Comparison of ENCODE assay signal across 8 cellular contexts in the genomic region with DNA sequence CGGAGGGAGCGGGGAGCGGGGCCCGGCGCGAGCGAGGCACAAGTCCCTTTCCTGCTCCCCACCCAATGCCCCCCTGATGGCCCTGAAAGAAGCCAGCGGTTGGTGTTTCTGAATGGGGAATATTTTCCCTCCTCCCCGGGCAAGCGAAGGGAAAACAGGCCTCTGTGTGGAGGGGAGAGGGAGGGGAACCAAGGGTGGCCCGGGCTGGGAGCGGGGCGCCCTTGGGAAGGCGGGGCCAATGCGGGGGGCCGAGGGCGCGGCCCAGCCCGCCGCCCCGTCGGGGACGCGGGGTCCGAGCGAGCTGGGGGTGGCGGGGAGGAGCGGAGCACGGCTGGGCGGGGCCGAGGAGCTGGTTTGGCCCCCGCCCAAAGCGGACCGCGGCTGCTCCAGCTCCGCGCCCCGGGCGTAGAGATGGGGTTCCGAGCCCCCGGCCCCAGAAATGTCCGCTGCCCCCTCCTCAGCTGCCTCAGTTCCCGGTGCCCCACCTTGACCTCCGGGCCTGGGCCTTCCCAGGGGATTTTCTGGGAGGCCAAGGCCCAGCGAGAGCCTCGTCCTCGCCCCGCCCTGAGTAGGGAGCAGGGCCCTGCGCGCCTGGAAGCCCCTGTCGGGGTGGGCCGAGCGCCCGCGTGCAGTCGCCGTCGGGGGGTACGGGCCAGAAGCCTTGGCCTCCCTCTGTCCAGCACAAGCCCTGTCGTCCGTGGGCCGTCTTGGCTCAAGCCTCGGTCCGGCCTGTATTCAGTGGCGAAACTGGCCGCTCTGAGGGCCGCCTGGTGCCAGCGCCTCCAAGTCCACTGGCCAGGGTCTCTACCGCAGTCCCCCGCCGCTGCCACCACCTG. TPM values are rescaled to one million over a fixed set of nuclear protein-coding genes. Genes with fewer than 3 reads are reported as not detected.
DNase-seq lines count a peak whose midpoint lies in the region; ATAC-seq and TF ChIP-seq lines count a peak whose summit lies in the region.

No MANE protein-coding gene starts in this region.

- no peak for ATAC-seq in GM21786 (IDR thresholded peaks at IDR 0.05; ENCODE audit: unreplicated experiment)
- ATAC-seq in HG02973 (IDR thresholded peaks at IDR 0.05; ENCODE audit: unreplicated experiment): no peak
- ATAC-seq in HG03097 (IDR thresholded peaks at IDR 0.05; ENCODE audit: low FRiP score, unreplicated experiment): no peak

- H3K79me1 ChIP-seq in mesenchymal stem cell (replicated peaks; ENCODE audit: low read length, poor library complexity, severe bottlenecking): peaks cover 12% of the 10 kb centered on the region

- CTCF ChIA-PET in activated naive CD4-positive, alpha-beta T cell treated with anti-CD3 and anti-CD28 coated beads for 36 hours (lab: Charles Lee): interaction anchor here (0.6 to 3.7 kb wide), 4 partner anchors 9 to 96 kb away, joined by 3 to 25 read pairs (median 6); a partner anchor contains a TSS

- H3K36me3 ChIP-seq in colonic mucosa (no peaks in the 10 kb centered on the region), mesenchymal stem cell (ENCODE audit: control insufficient read depth in 1 of 2, insufficient read depth in 2 of 2, low read depth in 1 of 2, low read length in 2 of 2) (peaks cover 0 to 8% of the 10 kb centered on the region in 2 experiments), tibial artery (peaks cover 0 to 9% (median 0%) of the 10 kb centered on the region in 3 donors)

- no peak overlapping the region for H2BK5ac ChIP-seq in mesenchymal stem cell (ENCODE audit: low read depth, low read length, poor library complexity, severe bottlenecking)

- H2BK120ac ChIP-seq in mesenchymal stem cell (ENCODE audit: low read depth, low read length): peak overlapping the region; percentile 75

- peak overlapping the region in 1 of 2 experiments; percentile 70 for H3K18ac ChIP-seq in mesenchymal stem cell (ENCODE audit: low read depth in 1 of 2, low read length in 2 of 2)

- H3K9me3 ChIP-seq in colonic mucosa: no peaks in the 10 kb centered on the region
- no peaks in the 10 kb centered on the region for H3K9me3 ChIP-seq in mesenchymal stem cell (ENCODE audit: control insufficient read depth, low read length)
- H3K9me3 ChIP-seq in tibial artery: no peaks in the 10 kb centered on the region

- H3K27ac Mint-ChIP-seq in activated naive CD4-positive, alpha-beta T cell treated with anti-CD3 and anti-CD28 coated beads for 36 hours: peak overlapping the region; percentile 53

- H3K9me3 Mint-ChIP-seq in activated naive CD4-positive, alpha-beta T cell treated with anti-CD3 and anti-CD28 coated beads for 36 hours: no peaks in the 10 kb centered on the region

- peaks cover 33% of the 10 kb centered on the region for H3K4me1 Mint-ChIP-seq in activated naive CD4-positive, alpha-beta T cell treated with anti-CD3 and anti-CD28 coated beads for 36 hours (ENCODE audit: low read depth)

- H4K8ac ChIP-seq in mesenchymal stem cell (ENCODE audit: low read length): peak overlapping the region; percentile 58

- peak overlapping the region; percentile 66 for H2BK15ac ChIP-seq in mesenchymal stem cell (ENCODE audit: low read depth, poor library complexity, severe bottlenecking)

- H3K27me3 Mint-ChIP-seq in activated naive CD4-positive, alpha-beta T cell treated with anti-CD3 and anti-CD28 coated beads for 36 hours (ENCODE audit: low read depth): no peaks in the 10 kb centered on the region

- H2AFZ ChIP-seq in mesenchymal stem cell (ENCODE audit: low read depth, low read length): peak overlapping the region; percentile 68

- peak overlapping the region; percentile 65 for H3K4me3 Mint-ChIP-seq in activated naive CD4-positive, alpha-beta T cell treated with anti-CD3 and anti-CD28 coated beads for 36 hours

- H3K4me2 ChIP-seq in mesenchymal stem cell (ENCODE audit: low read length, poor library complexity, severe bottlenecking): peak overlapping the region; percentile 49

- H3K27me3 ChIP-seq in colonic mucosa (no peaks in the 10 kb centered on the region), mesenchymal stem cell (ENCODE audit: control insufficient read depth in 1 of 2, insufficient read depth in 1 of 2, low read length in 2 of 2) (no peaks in the 10 kb centered on the region), tibial artery (no peaks in the 10 kb centered on the region)

- no peak overlapping the region for H3K14ac ChIP-seq in mesenchymal stem cell (ENCODE audit: low read length in 2 of 2)

- peak overlapping the region; percentile 70 for H2AK5ac ChIP-seq in mesenchymal stem cell (ENCODE audit: low read length, severe bottlenecking)

- no peak for TF ChIP-seq CTCF in colonic mucosa (IDR thresholded peaks at IDR 0.05)
- TF ChIP-seq CTCF in tibial artery (IDR thresholded peaks at IDR 0.05): no peak

- peak overlapping the region; percentile 30 for H3K4me3 ChIP-seq in colonic mucosa
- H3K4me3 ChIP-seq in mesenchymal stem cell (ENCODE audit: insufficient read depth in 1 of 2, low read depth in 1 of 2, low read length in 2 of 2): peak overlapping the region in 1 of 2 experiments; percentile 70
- H3K4me3 ChIP-seq in tibial artery: peak overlapping the region; percentile 53 to 57

- intact Hi-C loops in activated naive CD4-positive, alpha-beta T cell treated with anti-CD3 and anti-CD28 coated beads for 36 hours (cut with micrococcal nuclease): no loop called here
- intact Hi-C loops in colonic mucosa (cut with DNase I) (no loop called here), tibial artery (cut with DNase I; ENCODE audit: low total_unique reads) (no loop called here)

- H3K9ac ChIP-seq in colonic mucosa (ENCODE audit: low read depth in 2 of 2, low read length in 2 of 2): peak overlapping the region; percentile 74 to 76
- H3K9ac ChIP-seq in mesenchymal stem cell (ENCODE audit: low read length): peak overlapping the region; percentile 92

- peak overlapping the region; percentile 79 to 88 for H3K4ac ChIP-seq in mesenchymal stem cell (ENCODE audit: low read depth in 1 of 2, low read length in 2 of 2)

- H3K4me1 ChIP-seq in colonic mucosa (peaks cover 8% of the 10 kb centered on the region), mesenchymal stem cell (ENCODE audit: control insufficient read depth, insufficient read depth, low read depth, low read length) (peaks cover 28% of the 10 kb centered on the region), tibial artery (peaks cover 0 to 41% (median 33%) of the 10 kb centered on the region in 4 donors)

- H4K91ac ChIP-seq in mesenchymal stem cell (ENCODE audit: low read length): peak overlapping the region; percentile 87

- H3K27ac ChIP-seq in colonic mucosa (peak overlapping the region; percentile 79), mesenchymal stem cell (ENCODE audit: low read length, poor library complexity, severe bottlenecking) (peak overlapping the region; percentile 56), tibial artery (peak overlapping the region; percentile 95 to 99)

- H2BK12ac ChIP-seq in mesenchymal stem cell (ENCODE audit: low read length in 2 of 2): peak overlapping the region; percentile 79 to 90

- DNase-seq in activated naive CD4-positive, alpha-beta T cell treated with anti-CD3 and anti-CD28 coated beads for 36 hours: no peak
- DNase-seq in activated naive CD4-positive, alpha-beta T cell treated with Interleukin-2 at 50 U/mL for 16 hours: no peak
- no peak for DNase-seq in colonic mucosa
- no peak for DNase-seq in mesenchymal stem cell
- DNase-seq in tibial artery: peak; percentile 39 to 80

- H3K23ac ChIP-seq in mesenchymal stem cell (ENCODE audit: low read length in 2 of 2): no peak overlapping the region

- peaks cover 8% of the 10 kb centered on the region for H3K36me3 Mint-ChIP-seq in activated naive CD4-positive, alpha-beta T cell treated with anti-CD3 and anti-CD28 coated beads for 36 hours (ENCODE audit: low read depth)

- 53% methylated on average over 56 of the region's 71 CpGs for WGBS in mesenchymal stem cell

RNA-seq across cellular contexts. Expression of a gene that starts 3.9 kb away (rescaled TPM):
- 10 to 100 TPM; 24.3 to 24.7 TPM for total RNA-seq in activated naive CD4-positive, alpha-beta T cell treated with anti-CD3 and anti-CD28 coated beads for 36 hours
- total RNA-seq in colonic mucosa: 10 to 100 TPM; 37.0 to 38.4 TPM
- 23.8 TPM for polyA plus RNA-seq in mesenchymal stem cell (2013, experiment 1 of 2)
- 23.7 TPM for polyA plus RNA-seq in mesenchymal stem cell (2013, experiment 2 of 2)

RNA-seq across cellular contexts. Expression of a gene that starts 8.9 kb away (rescaled TPM):
- total RNA-seq in activated naive CD4-positive, alpha-beta T cell treated with anti-CD3 and anti-CD28 coated beads for 36 hours: 10 to 100 TPM; 12.3 to 12.7 TPM
- total RNA-seq in colonic mucosa: 10 to 100 TPM; 13.0 to 16.6 TPM
- polyA plus RNA-seq in mesenchymal stem cell (2013, experiment 1 of 2): 3.8 TPM
- 4.1 TPM for polyA plus RNA-seq in mesenchymal stem cell (2013, experiment 2 of 2)

RNA-seq across cellular contexts. Expression of a gene that starts 12.1 kb away (rescaled TPM):
- 1 to 10 TPM; 2.4 TPM for total RNA-seq in activated naive CD4-positive, alpha-beta T cell treated with anti-CD3 and anti-CD28 coated beads for 36 hours
- total RNA-seq in colonic mucosa: 100 to 1,000 TPM; 300 to 312 TPM
- 63.5 TPM for polyA plus RNA-seq in mesenchymal stem cell (2013, experiment 1 of 2)
- 58.4 TPM for polyA plus RNA-seq in mesenchymal stem cell (2013, experiment 2 of 2)

RNA-seq across cellular contexts. Expression of a gene that starts 17.3 kb away (rescaled TPM):
- 1 to 10 TPM; 3.5 TPM for total RNA-seq in activated naive CD4-positive, alpha-beta T cell treated with anti-CD3 and anti-CD28 coated beads for 36 hours
- 1 to 10 TPM; 7.2 to 8.1 TPM for total RNA-seq in colonic mucosa
- 2.2 TPM for polyA plus RNA-seq in mesenchymal stem cell (2013, experiment 1 of 2)
- polyA plus RNA-seq in mesenchymal stem cell (2013, experiment 2 of 2): 2.6 TPM

Comparison
In these comparisons a context has a peak if more than half of its experiments do, and no peak if none do; other contexts are left out.
1. DNase-seq: peak in tibial artery (2 of 2); none in activated naive CD4-positive, alpha-beta T cell treated with anti-CD3 and anti-CD28 coated beads for 36 hours (single experiment), activated naive CD4-positive, alpha-beta T cell treated with Interleukin-2 at 50 U/mL for 16 hours (single experiment), colonic mucosa (single experiment) and mesenchymal stem cell (single experiment).
2. RNA of a gene that starts 12.1 kb away (total RNA-seq): 300 to 312 TPM in colonic mucosa; 2.4 TPM in activated naive CD4-positive, alpha-beta T cell treated with anti-CD3 and anti-CD28 coated beads for 36 hours; every median in the first group is over 10 times any median in the second.
3. Peak in every context shown above with its lines, with median percentiles within 50 percentile points of each other: H3K27ac ChIP-seq.